29 cellular contexts compared by ENCODE assay signal in genomic region chr4:142079951-142080350, GRCh38.
"Had no signal": no experiment of that assay in that cellular context is flagged by ENCODE, and none has a peak within 500 bp of the region (broad histone marks: within the 10 kb centered on the region; RNA-seq: fewer than 3 reads in every experiment).

No MANE protein-coding gene starts in this region.

- H3K27me3 ChIP-seq: left lung, pancreas, stomach, testis, thyroid gland, upper lobe of right lung had no signal

- ATAC-seq: left colon; left lung; mucosa of descending colon; naive thymus-derived CD4-positive, alpha-beta T cell; natural killer cell treated with Interleukin-12 subunit alpha and Interleukin-12 subunit beta and Interleukin-15 and Interleukin-18, amount 100 ng/mL, for 72 hours; pancreas; right cardiac atrium; sciatic nerve; stimulated activated naive B cell treated with anti-CD40 and anti-IgM and Interleukin-4, amounts not matched to agents 10 μg/mL and 1 μg/mL and 100 μg/mL, for 72 hours; stimulated activated naive CD8-positive, alpha-beta T cell treated with anti-CD3 and anti-CD28 coated beads, Interleukin-15, Interleukin-2, amounts not matched to agents 100 U/mL and 50 U/mL, for 24 hours; upper lobe of right lung had no signal

- H3K36me3 Mint-ChIP-seq: immature natural killer cell; memory B cell; natural killer cell treated with Interleukin-12 subunit alpha and Interleukin-12 subunit beta and Interleukin-15 and Interleukin-18, amount 100 ng/mL, for 72 hours; stimulated activated naive B cell treated with anti-CD40 and anti-IgM and Interleukin-4, amounts not matched to agents 10 μg/mL and 1 μg/mL and 100 μg/mL, for 72 hours had no signal

- H3K36me3 ChIP-seq: left lung, pancreas, prostate gland, thyroid gland had no signal

- H3K4me1 ChIP-seq: left lung, pancreas, prostate gland, stomach, testis, thyroid gland, upper lobe of right lung had no signal

- H3K4me1 Mint-ChIP-seq: immature natural killer cell; memory B cell; stimulated activated naive B cell treated with anti-CD40 and anti-IgM and Interleukin-4, amounts not matched to agents 10 μg/mL and 1 μg/mL and 100 μg/mL, for 72 hours had no signal

- H3K27ac Mint-ChIP-seq: immature natural killer cell; memory B cell; natural killer cell treated with Interleukin-12 subunit alpha and Interleukin-12 subunit beta and Interleukin-15 and Interleukin-18, amount 100 ng/mL, for 72 hours had no signal

- H3K4me3 Mint-ChIP-seq: immature natural killer cell; memory B cell; naive thymus-derived CD4-positive, alpha-beta T cell; natural killer cell treated with Interleukin-12 subunit alpha and Interleukin-12 subunit beta and Interleukin-15 and Interleukin-18, amount 100 ng/mL, for 72 hours; stimulated activated naive B cell treated with anti-CD40 and anti-IgM and Interleukin-4, amounts not matched to agents 10 μg/mL and 1 μg/mL and 100 μg/mL, for 72 hours had no signal

- H3K27me3 Mint-ChIP-seq: memory B cell; naive thymus-derived CD4-positive, alpha-beta T cell; natural killer cell treated with Interleukin-12 subunit alpha and Interleukin-12 subunit beta and Interleukin-15 and Interleukin-18, amount 100 ng/mL, for 72 hours; stimulated activated naive B cell treated with anti-CD40 and anti-IgM and Interleukin-4, amounts not matched to agents 10 μg/mL and 1 μg/mL and 100 μg/mL, for 72 hours had no signal

- H3K9me3 ChIP-seq: left lung, mucosa of descending colon, pancreas, prostate gland, stomach, testis, thyroid gland, upper lobe of right lung had no signal

- H3K9me3 Mint-ChIP-seq: memory B cell; naive thymus-derived CD4-positive, alpha-beta T cell; natural killer cell treated with Interleukin-12 subunit alpha and Interleukin-12 subunit beta and Interleukin-15 and Interleukin-18, amount 100 ng/mL, for 72 hours; stimulated activated naive B cell treated with anti-CD40 and anti-IgM and Interleukin-4, amounts not matched to agents 10 μg/mL and 1 μg/mL and 100 μg/mL, for 72 hours had no signal

- H3K27ac ChIP-seq: left lung, pancreas, prostate gland, skin epidermis, stomach, testis, thyroid gland, upper lobe of right lung had no signal

- H3K4me3 ChIP-seq: left lung, lung, mucosa of descending colon, pancreas, prostate gland, skin epidermis, stomach, testis, thyroid gland, upper lobe of right lung had no signal

- DNase-seq: hypothalamus; immature natural killer cell; kidney; left colon; left lung; midbrain; mucosa of descending colon; naive thymus-derived CD4-positive, alpha-beta T cell; nucleus accumbens; pancreas; posterior cingulate gyrus; retina; right cardiac atrium; stimulated activated CD4-positive, alpha-beta T cell treated with anti-CD3 and anti-CD28 coated beads, Interleukin-12 subunit alpha, Interleukin-12 subunit beta, amount 100 ng/mL, for 4 hours; stimulated activated CD4-positive, alpha-beta T cell treated with anti-CD3 and anti-CD28 coated beads, Interleukin-15, amount 100 ng/mL, for 24 hours; stimulated activated CD4-positive, alpha-beta T cell treated with anti-CD3 and anti-CD28 coated beads, Interleukin-2, amount 100 ng/mL, for 24 hours; stimulated activated CD4-positive, alpha-beta T cell treated with anti-CD3 and anti-CD28 coated beads, Interleukin-4, amount 100 ng/mL, for 1 hour; stimulated activated naive B cell treated with anti-CD40 and anti-IgM and Interleukin-4, amounts not matched to agents 10 μg/mL and 1 μg/mL and 100 μg/mL, for 72 hours; stimulated activated naive CD8-positive, alpha-beta T cell treated with anti-CD3 and anti-CD28 coated beads, Interleukin-15, Interleukin-2, amounts not matched to agents 100 U/mL and 50 U/mL, for 24 hours; stomach; testis; thyroid gland; upper lobe of right lung had no signal
